25 cellular contexts compared by ENCODE assay signal in genomic region chr22:44407404-44408226, GRCh38.
A peak's percentile ranks its signal among the peaks of the same experiment; 100 is the strongest.
DNase-seq lines count a peak whose midpoint lies in the region; ATAC-seq and TF ChIP-seq lines count a peak whose summit lies in the region.
"Had no signal": no experiment of that assay in that cellular context is flagged by ENCODE, and none has a peak within 500 bp of the region (broad histone marks: within the 10 kb centered on the region; RNA-seq: fewer than 3 reads in every experiment).

No MANE protein-coding gene starts in this region.

- H3K27me3 ChIP-seq in BE2C (peaks cover 9% of the 10 kb centered on the region), endodermal cell (ENCODE audit: control insufficient read depth, insufficient read depth, low read length, poor library complexity, severe bottlenecking) (no peaks in the 10 kb centered on the region)
- H3K27me3 ChIP-seq: heart right ventricle, Peyer's patch had no signal

- H3K4me1 ChIP-seq in BE2C (no peaks in the 10 kb centered on the region), endodermal cell (ENCODE audit: control insufficient read depth, insufficient read depth, low read length) (no peaks in the 10 kb centered on the region)
- H3K4me1 ChIP-seq: Peyer's patch had no signal

- H3K4me1 Mint-ChIP-seq in endodermal cell: peaks cover 10% of the 10 kb centered on the region
- H3K4me1 Mint-ChIP-seq: activated CD4-positive, alpha-beta memory T cell treated with anti-CD3 and anti-CD28 coated beads, Interleukin-2, amount 10 ng/mL, durations not matched to agents 7 days and 5 days; activated naive CD4-positive, alpha-beta T cell treated with anti-CD3 and anti-CD28 coated beads, Interleukin-2, amount 50 U/mL, for 24 hours; CD4-positive, alpha-beta memory T cell had no signal

- no peak overlapping the region for H3K4me3 Mint-ChIP-seq in endodermal cell
- H3K4me3 Mint-ChIP-seq: activated CD4-positive, alpha-beta memory T cell treated with anti-CD3 and anti-CD28 coated beads, Interleukin-2, amount 10 ng/mL, durations not matched to agents 7 days and 5 days; activated naive CD4-positive, alpha-beta T cell treated with anti-CD3 and anti-CD28 coated beads, Interleukin-2, amount 50 U/mL, for 24 hours; CD4-positive, alpha-beta memory T cell; T-helper 2 cell treated with Interferon-gamma antibody and Interleukin-4, amounts not matched to agents 5 μg/mL and 100 μg/mL, for 36 hours had no signal

- H3K9me3 Mint-ChIP-seq in endodermal cell: no peaks in the 10 kb centered on the region
- H3K9me3 Mint-ChIP-seq: activated CD4-positive, alpha-beta memory T cell treated with anti-CD3 and anti-CD28 coated beads, Interleukin-2, amount 10 ng/mL, durations not matched to agents 7 days and 5 days; activated naive CD4-positive, alpha-beta T cell treated with anti-CD3 and anti-CD28 coated beads, Interleukin-2, amount 50 U/mL, for 24 hours; CD4-positive, alpha-beta memory T cell; T-helper 2 cell treated with Interferon-gamma antibody and Interleukin-4, amounts not matched to agents 5 μg/mL and 100 μg/mL, for 36 hours had no signal

- no peak for TF ChIP-seq CTCF in BE2C (IDR thresholded peaks at IDR 0.05; ENCODE audit: low read depth, low read length)
- no peak for TF ChIP-seq CTCF in endodermal cell (conservative IDR thresholded peaks at IDR 0.05)

- DNase-seq in BE2C (peak; percentile 3), RPMI8226 (peak; percentile 79), left ventricle myocardium superior (peak; percentile 55), posterior vena cava (ENCODE audit: low spot score) (peak; percentile 53), endodermal cell (no peak), SHP77 (lab: John Stamatoyannopoulos, UW) (no peak), NCI-H526 (lab: John Stamatoyannopoulos, UW) (no peak)
- DNase-seq: activated CD4-positive, alpha-beta memory T cell treated with anti-CD3 and anti-CD28 coated beads, Interleukin-2, amount 10 ng/mL, durations not matched to agents 7 days and 5 days; activated T-cell treated with anti-CD3 and anti-CD28 coated beads for 4 hours; CD4-positive, alpha-beta memory T cell; DMS153; GOT3; heart right ventricle; Kasumi-1; NCI-H1048; NCI-H1930 had no signal

- H3K4me3 ChIP-seq in BE2C (ENCODE audit: low read depth, low read length) (no peak overlapping the region), endodermal cell (ENCODE audit: low read length) (no peak overlapping the region)
- H3K4me3 ChIP-seq: coronary artery, heart right ventricle, lung, Peyer's patch, thoracic aorta had no signal

- ATAC-seq in left ventricle myocardium superior: peak; percentile 39
- ATAC-seq in GM18867 (IDR thresholded peaks at IDR 0.05; ENCODE audit: unreplicated experiment): no peak
- ATAC-seq: right cardiac atrium, SK-N-SH treated with all-trans-retinoic acid at 6 μM for 48 hours had no signal

- intact Hi-C loops in left ventricle myocardium superior (cut with micrococcal nuclease) (no loop called here), posterior vena cava (cut with DNase I) (no loop called here)

- H3K36me3 Mint-ChIP-seq in endodermal cell (ENCODE audit: low read depth): no peaks in the 10 kb centered on the region
- H3K36me3 Mint-ChIP-seq: activated naive CD4-positive, alpha-beta T cell treated with anti-CD3 and anti-CD28 coated beads, Interleukin-2, amount 50 U/mL, for 24 hours; CD4-positive, alpha-beta memory T cell had no signal

- no peak overlapping the region for H3K27ac ChIP-seq in endodermal cell (ENCODE audit: low read depth, low read length)
- H3K27ac ChIP-seq: coronary artery, heart right ventricle, Peyer's patch, thoracic aorta had no signal

- 91 to 97% methylated on average over 13 to 18 of the region's 18 CpGs for WGBS in endodermal cell (ENCODE audit: insufficient coverage in 1 of 2, insufficient read length in 1 of 2), 2 experiments

- H3K9me3 ChIP-seq in BE2C: no peaks in the 10 kb centered on the region
- no peaks in the 10 kb centered on the region for H3K9me3 ChIP-seq in endodermal cell (ENCODE audit: control insufficient read depth, low read length)
- H3K9me3 ChIP-seq: heart right ventricle, Peyer's patch, thoracic aorta had no signal

- no peak overlapping the region for H3K9ac ChIP-seq in endodermal cell (ENCODE audit: extremely low read depth, low read length, poor library complexity, severe bottlenecking)

- H3K27me3 Mint-ChIP-seq in endodermal cell (ENCODE audit: insufficient read depth): no peaks in the 10 kb centered on the region
- H3K27me3 Mint-ChIP-seq: activated CD4-positive, alpha-beta memory T cell treated with anti-CD3 and anti-CD28 coated beads, Interleukin-2, amount 10 ng/mL, durations not matched to agents 7 days and 5 days; activated naive CD4-positive, alpha-beta T cell treated with anti-CD3 and anti-CD28 coated beads, Interleukin-2, amount 50 U/mL, for 24 hours had no signal

- H3K36me3 ChIP-seq in BE2C: no peaks in the 10 kb centered on the region
- no peaks in the 10 kb centered on the region for H3K36me3 ChIP-seq in endodermal cell (ENCODE audit: control insufficient read depth, insufficient read depth, low read length)
- H3K36me3 ChIP-seq: heart right ventricle, Peyer's patch, thoracic aorta had no signal

- H3K27ac Mint-ChIP-seq in endodermal cell: no peak overlapping the region
- H3K27ac Mint-ChIP-seq: activated CD4-positive, alpha-beta memory T cell treated with anti-CD3 and anti-CD28 coated beads, Interleukin-2, amount 10 ng/mL, durations not matched to agents 7 days and 5 days; activated naive CD4-positive, alpha-beta T cell treated with anti-CD3 and anti-CD28 coated beads, Interleukin-2, amount 50 U/mL, for 24 hours; CD4-positive, alpha-beta memory T cell; T-helper 2 cell treated with Interferon-gamma antibody and Interleukin-4, amounts not matched to agents 5 μg/mL and 100 μg/mL, for 36 hours had no signal

Comparison
In these comparisons a context has a peak if more than half of its experiments do, and no peak if none do; other contexts are left out.
1. DNase-seq: peak in BE2C (single experiment), RPMI8226 (single experiment), left ventricle myocardium superior (single experiment) and posterior vena cava (single experiment); none in endodermal cell (single experiment), SHP77 (0 of 2) and NCI-H526 (0 of 2).